ENCODE assay signal across 8 cellular contexts in the genomic region with DNA sequence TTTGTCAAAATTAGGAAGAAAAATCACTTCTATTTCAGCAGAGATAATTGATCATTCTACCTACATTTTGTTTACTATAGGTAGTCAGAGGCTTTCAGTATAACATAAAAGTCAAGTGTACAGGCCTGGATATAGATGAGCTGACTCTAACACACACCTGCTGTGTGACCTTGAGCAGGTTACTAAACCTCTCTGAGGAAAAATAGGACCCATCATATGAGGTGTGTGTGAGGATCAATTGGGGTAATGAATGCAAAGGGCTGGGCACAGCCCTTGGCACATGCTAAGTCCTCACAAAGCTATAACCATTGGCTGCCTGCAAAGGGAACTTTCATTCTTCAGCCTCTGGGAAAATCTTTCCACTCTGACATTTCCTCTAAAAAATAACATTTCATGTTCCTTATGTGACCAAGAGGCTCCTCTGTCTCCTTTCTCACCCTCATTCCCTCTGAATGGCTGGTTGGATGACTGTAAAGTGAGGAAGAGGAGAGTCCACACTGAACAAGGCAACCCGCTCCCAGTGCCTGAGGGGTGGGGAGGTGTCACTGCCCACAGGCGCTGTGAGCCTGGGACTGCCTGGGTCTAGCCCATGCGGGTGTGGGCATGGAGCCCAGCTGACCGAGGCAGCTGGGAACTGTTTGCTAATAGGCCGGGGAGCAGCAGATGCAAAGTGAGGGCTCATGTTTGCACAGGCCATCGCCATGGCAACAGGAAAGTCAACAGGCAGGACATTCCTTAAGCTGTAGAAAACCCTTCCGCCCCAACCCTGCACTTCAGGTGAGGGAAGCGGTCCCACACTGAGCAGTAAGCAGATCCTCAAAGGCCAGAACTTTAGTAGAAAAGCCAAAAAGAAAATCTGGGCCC. TPM values are rescaled to one million over a fixed set of nuclear protein-coding genes. Genes with fewer than 3 reads are reported as not detected.
DNase-seq lines count a peak whose midpoint lies in the region; ATAC-seq, FAIRE-seq and TF ChIP-seq lines count a peak whose summit lies in the region.

No MANE protein-coding gene starts in this region.

- H3K4me2 ChIP-seq in smooth muscle cell: peak overlapping the region; percentile 50
- H3K4me2 ChIP-seq in MM.1S (ENCODE audit: low read depth, low read length): no peak overlapping the region

- H3F3A ChIP-seq in smooth muscle cell (ENCODE audit: low read depth): peaks cover 16% of the 10 kb centered on the region
- no peaks in the 10 kb centered on the region for H3F3A ChIP-seq in MM.1S (ENCODE audit: insufficient read depth, low read length)

- WGBS in smooth muscle cell (ENCODE audit: low lambda C conversion rate): 17% methylated on average over 8 of the region's 8 CpGs

- H3K79me2 ChIP-seq in smooth muscle cell (ENCODE audit: low read depth) (peaks cover 9% of the 10 kb centered on the region), MM.1S (ENCODE audit: low read length) (no peaks in the 10 kb centered on the region)

- H2AFZ ChIP-seq in smooth muscle cell (ENCODE audit: low read depth): no peak overlapping the region
- H2AFZ ChIP-seq in MM.1S (ENCODE audit: low read length): no peak overlapping the region

- H3K4me1 ChIP-seq in smooth muscle cell (ENCODE audit: low read depth): peaks cover 19% of the 10 kb centered on the region
- no peaks in the 10 kb centered on the region for H3K4me1 ChIP-seq in MM.1S (ENCODE audit: low read length)

- peak overlapping the region; percentile 68 for H3K9ac ChIP-seq in smooth muscle cell (ENCODE audit: low read depth)
- H3K9ac ChIP-seq in MM.1S (ENCODE audit: low read length): no peak overlapping the region

- DNase-seq in GM04503 (ENCODE audit: low read depth) (peak; percentile 96), NCI-H446 (lab: John Stamatoyannopoulos, UW) (peak; percentile 42 to 70), bronchial epithelial cell (ENCODE audit: low read depth) (peak; percentile 99), smooth muscle cell (lab: John Stamatoyannopoulos, UW; ENCODE audit: unreplicated experiment) (peak; percentile 42), MM.1S (no peak)

- TF ChIP-seq CTCF in bronchial epithelial cell (IDR thresholded peaks at IDR 0.05; ENCODE audit: insufficient read depth, low read length, severe bottlenecking) (no peak), smooth muscle cell (IDR thresholded peaks at IDR 0.05; ENCODE audit: borderline replicate concordance, insufficient read depth, poor library complexity, severe bottlenecking) (no peak), MM.1S (IDR thresholded peaks at IDR 0.05; ENCODE audit: low read length) (no peak)

- ATAC-seq in HG03025 (IDR thresholded peaks at IDR 0.05; ENCODE audit: low FRiP score, unreplicated experiment) (no peak), GM19023 (IDR thresholded peaks at IDR 0.05; ENCODE audit: unreplicated experiment) (no peak)

- no peak overlapping the region for H3K4me3 ChIP-seq in bronchial epithelial cell (ENCODE audit: low read depth, low read length)
- H3K4me3 ChIP-seq in smooth muscle cell: no peak overlapping the region
- no peak overlapping the region for H3K4me3 ChIP-seq in MM.1S (ENCODE audit: low read length)

- H4K20me1 ChIP-seq in smooth muscle cell (ENCODE audit: low read depth) (no peaks in the 10 kb centered on the region), MM.1S (ENCODE audit: insufficient read depth, low read length) (no peaks in the 10 kb centered on the region)

- H3K9me2 ChIP-seq in MM.1S (replicated peaks; ENCODE audit: insufficient read depth, low read length): no peaks in the 10 kb centered on the region

- H3K9me3 ChIP-seq in smooth muscle cell (replicated peaks; ENCODE audit: low read depth) (no peaks in the 10 kb centered on the region), MM.1S (replicated peaks; ENCODE audit: insufficient read depth, low read length) (no peaks in the 10 kb centered on the region)

- H3K27ac ChIP-seq in smooth muscle cell (ENCODE audit: low read depth) (peak overlapping the region; percentile 93), MM.1S (ENCODE audit: low read length) (no peak overlapping the region)

- no peaks in the 10 kb centered on the region for H3K27me3 ChIP-seq in bronchial epithelial cell (ENCODE audit: control insufficient read depth, insufficient read depth, low read length)
- no peaks in the 10 kb centered on the region for H3K27me3 ChIP-seq in smooth muscle cell (ENCODE audit: low read depth)
- no peaks in the 10 kb centered on the region for H3K27me3 ChIP-seq in MM.1S (replicated peaks; ENCODE audit: insufficient read depth, low read length)

- FAIRE-seq in bronchial epithelial cell (lab: Jason Lieb, UNC) (peak; percentile 86), islet of Langerhans (lab: Jason Lieb, UNC) (peak; percentile 79)

- peaks cover 7% of the 10 kb centered on the region for H3K36me3 ChIP-seq in bronchial epithelial cell (ENCODE audit: control insufficient read depth, insufficient read depth, low read length)
- H3K36me3 ChIP-seq in smooth muscle cell (ENCODE audit: low read depth): peaks cover 6% of the 10 kb centered on the region
- H3K36me3 ChIP-seq in MM.1S (replicated peaks; ENCODE audit: insufficient read depth, low read length): no peaks in the 10 kb centered on the region

RNA-seq across cellular contexts. Expression of a gene that starts 36.8 kb away (rescaled TPM):
- 108 and 133 TPM in 2 replicates for total RNA-seq in bronchial epithelial cell
- 99.5 and 99.6 TPM in 2 replicates for total RNA-seq in smooth muscle cell
- 29.6 and 45.1 TPM in 2 replicates for polyA plus RNA-seq in smooth muscle cell

RNA-seq across cellular contexts. Expression of a gene that starts 51.1 kb away (rescaled TPM):
- 0.53 and 2.0 TPM in 2 replicates for total RNA-seq in bronchial epithelial cell
- total RNA-seq in smooth muscle cell: 6.5 and 9.3 TPM in 2 replicates
- 5.4 and 6.8 TPM in 2 replicates for polyA plus RNA-seq in smooth muscle cell
